9 cellular contexts compared by ENCODE assay signal in genomic region chr6:42820509-42821340, GRCh38. TPM values are rescaled to one million over a fixed set of nuclear protein-coding genes. Genes with fewer than 3 reads are reported as not detected.
A peak's percentile ranks its signal among the peaks of the same experiment; 100 is the strongest.
DNase-seq lines count a peak whose midpoint lies in the region; ATAC-seq and TF ChIP-seq lines count a peak whose summit lies in the region.
"Had no signal": no experiment of that assay in that cellular context is flagged by ENCODE, and none has a peak within 500 bp of the region (broad histone marks: within the 10 kb centered on the region; RNA-seq: fewer than 3 reads in every experiment).

No MANE protein-coding gene starts in this region.

- peaks cover 42% of the 10 kb centered on the region for H3K36me3 Mint-ChIP-seq in dendritic cell treated with granulocyte-macrophage colony-stimulating factor and Interleukin-4, amounts not matched to agents 40 ng/mL and 50 ng/mL, for 4 days (ENCODE audit: low read depth)

- no peaks in the 10 kb centered on the region for H3K4me1 ChIP-seq in mucosa of descending colon (ENCODE audit: low read depth)

- H3K9me3 ChIP-seq in mucosa of descending colon, result no peaks in the 10 kb centered on the region

- peak overlapping the region; percentile 31 for H3K27ac ChIP-seq in temporal lobe (ENCODE audit: low read depth, low read length)

- no peak overlapping the region for H3K4me3 Mint-ChIP-seq in dendritic cell treated with granulocyte-macrophage colony-stimulating factor and Interleukin-4, amounts not matched to agents 40 ng/mL and 50 ng/mL, for 4 days

- H3K4me3 ChIP-seq in mucosa of descending colon, result no peak overlapping the region

- DNase-seq in LHCN-M2 (ENCODE audit: low read depth) (peak; percentile 88), mucosa of descending colon (peak in 1 of 3 donors; percentile 14), NK-92 (lab: John Stamatoyannopoulos, UW; ENCODE audit: unreplicated experiment) (no peak), DMS53 treated with DMSO at 0.1 percent for 48 hours (lab: John Stamatoyannopoulos, UW; ENCODE audit: unreplicated experiment) (no peak), HUDEP-2 (lab: John Stamatoyannopoulos, UW; ENCODE audit: unreplicated experiment in 76 of 76) (no peak)
- DNase-seq: GOT3 had no signal

- H3K27me3 Mint-ChIP-seq in dendritic cell treated with granulocyte-macrophage colony-stimulating factor and Interleukin-4, amounts not matched to agents 40 ng/mL and 50 ng/mL, for 4 days, result no peaks in the 10 kb centered on the region

- H3K4me1 Mint-ChIP-seq in dendritic cell treated with granulocyte-macrophage colony-stimulating factor and Interleukin-4, amounts not matched to agents 40 ng/mL and 50 ng/mL, for 4 days (ENCODE audit: low read depth), result peaks cover 5% of the 10 kb centered on the region

- no peak for TF ChIP-seq CTCF in mucosa of descending colon (IDR thresholded peaks at IDR 0.05)

- peak overlapping the region; percentile 52 for H3K27ac Mint-ChIP-seq in dendritic cell treated with granulocyte-macrophage colony-stimulating factor and Interleukin-4, amounts not matched to agents 40 ng/mL and 50 ng/mL, for 4 days

- no peaks in the 10 kb centered on the region for H3K9me3 Mint-ChIP-seq in dendritic cell treated with granulocyte-macrophage colony-stimulating factor and Interleukin-4, amounts not matched to agents 40 ng/mL and 50 ng/mL, for 4 days

- no peaks in the 10 kb centered on the region for H3K36me3 ChIP-seq in mucosa of descending colon (ENCODE audit: low read depth)

- intact Hi-C loops in dendritic cell treated with granulocyte-macrophage colony-stimulating factor and Interleukin-4, amounts not matched to agents 40 ng/mL and 50 ng/mL, for 4 days (cut with micrococcal nuclease), result no loop called here
- intact Hi-C loops in mucosa of descending colon (cut with DNase I, micrococcal nuclease), result no loop called here

- ATAC-seq in mucosa of descending colon (peak; percentile 24), GM18907 (IDR thresholded peaks at IDR 0.05; ENCODE audit: unreplicated experiment) (no peak)

RNA-seq across cellular contexts. Expression of gene BICRAL, which starts 38.9 kb away (rescaled TPM):
- 4.5 and 6.1 TPM in 2 replicates for total RNA-seq in LHCN-M2 (2014; rRNA removed)
- polyA plus RNA-seq in LHCN-M2 (2012), result 2.2 TPM
- total RNA-seq in mucosa of descending colon, result 10 to 100 TPM; 18.3 to 26.2 (median 23.4) TPM
- 21.6 TPM for total RNA-seq in temporal lobe

RNA-seq across cellular contexts. Expression of gene RPL7L1, which starts 58.7 kb away (rescaled TPM):
- total RNA-seq in LHCN-M2 (2014; rRNA removed), result 126 and 152 TPM in 2 replicates
- polyA plus RNA-seq in LHCN-M2 (2012), result 57.8 TPM
- 10 to 100 TPM; 47.4 to 61.4 (median 53.7) TPM for total RNA-seq in mucosa of descending colon
- 129 TPM for total RNA-seq in temporal lobe
